Comparison of ENCODE assay signal across 8 cellular contexts in genomic region chr2:213151437-213152064, GRCh38. TPM values are rescaled to one million over a fixed set of nuclear protein-coding genes. Genes with fewer than 3 reads are reported as not detected.
A peak's percentile ranks its signal among the peaks of the same experiment; 100 is the strongest.
DNase-seq lines count a peak whose midpoint lies in the region; ATAC-seq and TF ChIP-seq lines count a peak whose summit lies in the region.

Gene IKZF2, minus strand, starts transcription at chr2:213151612. Its CDS starts 2,983 bp downstream, at chr2:213148629.

- TF ChIP-seq POLR2A in GM18951 (IDR thresholded peaks at IDR 0.05; ENCODE audit: extremely low read depth, insufficient read depth, insufficient read length), result peak; percentile 64

- intact Hi-C loops in activated CD4-positive, alpha-beta T cell treated with anti-CD3 and anti-CD28 coated beads for 36 hours (cut with DNase I, micrococcal nuclease), result loop anchor here (1.0 to 5.0 kb wide), 8 partner anchors 33 to 237 kb away; partner anchors contain the start of gene SPAG16 (in 1 of the 2)
- intact Hi-C loops in left lung (cut with DNase I), result loop anchor here in 1 of 2 donors (10.0 kb wide), 1 partner anchor 377 kb away; no protein-coding TSS in a partner anchor

- ATAC-seq in HG03159 (IDR thresholded peaks at IDR 0.05; ENCODE audit: unreplicated experiment) (peak; percentile 68), left lung (peak; percentile 85)
- ATAC-seq in activated CD4-positive, alpha-beta T cell treated with anti-CD3 and anti-CD28 coated beads for 36 hours, result peak; percentile 77

- peaks cover 0 to 5% of the 10 kb centered on the region in 2 donors for H3K4me1 ChIP-seq in left lung

- H3K27ac ChIP-seq in coronary artery (peak within 1 kb of the TSS; percentile 98), left lung (peak within 1 kb of the TSS; percentile 86 to 94)

- no peaks in the 10 kb centered on the region for H3K36me3 Mint-ChIP-seq in activated CD4-positive, alpha-beta T cell treated with anti-CD3 and anti-CD28 coated beads for 36 hours (ENCODE audit: low read depth)

- H3K4me1 Mint-ChIP-seq in activated CD4-positive, alpha-beta T cell treated with anti-CD3 and anti-CD28 coated beads for 36 hours, result peaks cover 35% of the 10 kb centered on the region

- POLR2A ChIA-PET in activated CD4-positive, alpha-beta T cell treated with anti-CD3 and anti-CD28 coated beads for 36 hours (lab: Charles Lee), result no interaction called here

- H3K4me3 ChIP-seq in AG09309 (ENCODE audit: control insufficient read depth, low read depth, low read length), result peak within 1 kb of the TSS; percentile 86
- peak within 1 kb of the TSS; percentile 95 for H3K4me3 ChIP-seq in coronary artery
- peak within 1 kb of the TSS; percentile 71 to 81 for H3K4me3 ChIP-seq in left lung

- H3K9me3 ChIP-seq in left lung, result no peaks in the 10 kb centered on the region

- H3K27me3 ChIP-seq in left lung, result peaks cover 0 to 7% of the 10 kb centered on the region in 2 donors

- peak within 1 kb of the TSS; percentile 85 for H3K27ac Mint-ChIP-seq in activated CD4-positive, alpha-beta T cell treated with anti-CD3 and anti-CD28 coated beads for 36 hours

- H3K4me3 Mint-ChIP-seq in activated CD4-positive, alpha-beta T cell treated with anti-CD3 and anti-CD28 coated beads for 36 hours, result peak within 1 kb of the TSS; percentile 88

- TF ChIP-seq CTCF in AG09309 (IDR thresholded peaks at IDR 0.05; ENCODE audit: control insufficient read depth, insufficient read depth, low read depth, low read length, missing control alignments) (no peak), coronary artery (IDR thresholded peaks at IDR 0.05) (no peak), left lung (IDR thresholded peaks at IDR 0.05) (no peak)

- in situ Hi-C loops in GM18951 (cut with MboI; ENCODE audit: low sequenced_read_pairs, unreplicated experiment), result no loop called here

- H3K27me3 Mint-ChIP-seq in activated CD4-positive, alpha-beta T cell treated with anti-CD3 and anti-CD28 coated beads for 36 hours, result peaks cover 32% of the 10 kb centered on the region

- CTCF ChIA-PET in activated CD4-positive, alpha-beta T cell treated with anti-CD3 and anti-CD28 coated beads for 36 hours (lab: Charles Lee), result interaction anchor here (0.7 to 1.6 kb wide), 5 partner anchors 39 to 492 kb away, joined by 3 to 5 read pairs (median 4); no protein-coding TSS in a partner anchor

- DNase-seq in AG09309 (ENCODE audit: low read depth) (peak; percentile 73), NCI-H226 (peak; percentile 47), coronary artery (ENCODE audit: low spot score) (peak; percentile 84), left lung (peak; percentile 85 to 93)
- peak; percentile 82 for DNase-seq in activated CD4-positive, alpha-beta T cell treated with anti-CD3 and anti-CD28 coated beads for 36 hours
- DNase-seq in stimulated activated CD4-positive, alpha-beta T cell treated with anti-CD3 and anti-CD28 coated beads, Interleukin-2, amount 100 ng/mL, for 24 hours, result peak; percentile 46 to 70

- no peaks in the 10 kb centered on the region for H3K36me3 ChIP-seq in left lung

- H3K9me3 Mint-ChIP-seq in activated CD4-positive, alpha-beta T cell treated with anti-CD3 and anti-CD28 coated beads for 36 hours (ENCODE audit: low read depth), result no peaks in the 10 kb centered on the region

RNA-seq across cellular contexts. Expression of gene IKZF2, which starts in this region (rescaled TPM):
- 1 to 10 TPM; 6.3 to 8.3 TPM for total RNA-seq in activated CD4-positive, alpha-beta T cell treated with anti-CD3 and anti-CD28 coated beads for 36 hours
- total RNA-seq in left lung, result 10 to 100 TPM; 11.2 to 11.6 TPM

Comparison
In these comparisons a context has a peak if more than half of its experiments do, and no peak if none do; other contexts are left out.
1. Peak in every context shown above with its lines: DNase-seq, ATAC-seq, H3K4me3 ChIP-seq and H3K27ac ChIP-seq.